Comparison of ENCODE assay signal across 11 cellular contexts in genomic region chr22:33909075-33909458, GRCh38. TPM values are rescaled to one million over a fixed set of nuclear protein-coding genes. Genes with fewer than 3 reads are reported as not detected.
DNase-seq lines count a peak whose midpoint lies in the region; ATAC-seq and TF ChIP-seq lines count a peak whose summit lies in the region.
"Had no signal": no experiment of that assay in that cellular context is flagged by ENCODE, and none has a peak within 500 bp of the region (broad histone marks: within the 10 kb centered on the region; RNA-seq: fewer than 3 reads in every experiment).

No MANE protein-coding gene starts in this region.

- H3K27ac ChIP-seq in aorta (ENCODE audit: low read depth in 1 of 2, low read length in 2 of 2) (peak overlapping the region; percentile 73), prostate gland (no peak overlapping the region)

- intact Hi-C loops in aorta (cut with DNase I) (no loop called here), prostate gland (cut with DNase I) (no loop called here)

- H3K27ac Mint-ChIP-seq in naive B cell = peak overlapping the region in 4 of 6 donors; percentile 13 to 92 (median 50)
- H3K27ac Mint-ChIP-seq: activated B cell treated with CpG ODN at 0.5 μM for 24 hours; activated naive CD8-positive, alpha-beta T cell treated with anti-CD3 and anti-CD28 coated beads, Interleukin-2, amount 10 ng/mL, durations not matched to agents 7 days and 5 days; effector memory CD8-positive, alpha-beta T cell; mesothelial cell of epicardium had no signal

- H3K4me1 Mint-ChIP-seq in naive B cell = peaks cover 28 to 65% (median 37%) of the 10 kb centered on the region in 3 donors
- H3K4me1 Mint-ChIP-seq: activated naive CD8-positive, alpha-beta T cell treated with anti-CD3 and anti-CD28 coated beads, Interleukin-2, amount 10 ng/mL, durations not matched to agents 7 days and 5 days had no signal

- H3K36me3 Mint-ChIP-seq in naive B cell = peaks cover 5 to 15% of the 10 kb centered on the region in 2 donors
- H3K36me3 Mint-ChIP-seq: activated naive CD8-positive, alpha-beta T cell treated with anti-CD3 and anti-CD28 coated beads, Interleukin-2, amount 10 ng/mL, durations not matched to agents 7 days and 5 days had no signal

- DNase-seq in M059J (ENCODE audit: low read depth) (peak; percentile 21), fibroblast of villous mesenchyme (ENCODE audit: low read depth) (peak; percentile 46), naive B cell (no peak), aorta (peak in 1 of 2 donors; percentile 52), prostate gland (ENCODE audit: low spot score) (no peak)
- DNase-seq: activated B cell treated with CpG ODN at 0.5 μM for 24 hours; activated naive CD8-positive, alpha-beta T cell treated with anti-CD3 and anti-CD28 coated beads, Interleukin-2, amount 10 ng/mL, durations not matched to agents 7 days and 5 days; effector memory CD8-positive, alpha-beta T cell had no signal

- 4 to 9% methylated on average over 6 of the region's 6 CpGs for WGBS in aorta, 2 donors
- WGBS in prostate gland = 81% methylated on average over 6 of the region's 6 CpGs

- TF ChIP-seq CTCF in fibroblast of villous mesenchyme (IDR thresholded peaks at IDR 0.05; ENCODE audit: insufficient read depth, low read depth, low read length) = no peak
- TF ChIP-seq CTCF in prostate gland (IDR thresholded peaks at IDR 0.05) = no peak

- H3K4me3 ChIP-seq in fibroblast of villous mesenchyme (ENCODE audit: low read depth, low read length) = no peak overlapping the region
- H3K4me3 ChIP-seq in aorta (ENCODE audit: low read length in 2 of 2) = no peak overlapping the region
- H3K4me3 ChIP-seq in prostate gland = no peak overlapping the region

- no peak for ATAC-seq in naive B cell (ENCODE audit: low read depth in 2 of 2)
- ATAC-seq in aorta (ENCODE audit: low FRiP score) = peak; percentile 75
- ATAC-seq in HG03039 (IDR thresholded peaks at IDR 0.05; ENCODE audit: unreplicated experiment) = no peak
- no peak for ATAC-seq in GM21717 (IDR thresholded peaks at IDR 0.05; ENCODE audit: unreplicated experiment)
- ATAC-seq: effector memory CD8-positive, alpha-beta T cell had no signal

- H3K36me3 ChIP-seq in aorta (ENCODE audit: control insufficient read depth in 1 of 2, insufficient read depth in 2 of 2, low read length in 1 of 2) (no peaks in the 10 kb centered on the region), prostate gland (no peaks in the 10 kb centered on the region)

- no peaks in the 10 kb centered on the region for H3K9me3 ChIP-seq in aorta (ENCODE audit: control insufficient read depth, low read length)
- H3K9me3 ChIP-seq in prostate gland = no peaks in the 10 kb centered on the region

- H3K9me3 Mint-ChIP-seq in naive B cell = no peaks in the 10 kb centered on the region
- H3K9me3 Mint-ChIP-seq: activated B cell treated with CpG ODN at 0.5 μM for 24 hours; activated naive CD8-positive, alpha-beta T cell treated with anti-CD3 and anti-CD28 coated beads, Interleukin-2, amount 10 ng/mL, durations not matched to agents 7 days and 5 days; effector memory CD8-positive, alpha-beta T cell; mesothelial cell of epicardium had no signal

- H3K4me3 Mint-ChIP-seq in naive B cell = no peak overlapping the region
- H3K4me3 Mint-ChIP-seq: activated B cell treated with CpG ODN at 0.5 μM for 24 hours; activated naive CD8-positive, alpha-beta T cell treated with anti-CD3 and anti-CD28 coated beads, Interleukin-2, amount 10 ng/mL, durations not matched to agents 7 days and 5 days; effector memory CD8-positive, alpha-beta T cell; mesothelial cell of epicardium had no signal

- H3K4me1 ChIP-seq in aorta (ENCODE audit: control insufficient read depth in 1 of 2, insufficient read depth in 2 of 2, low read length in 2 of 2) (peaks cover 2% of the 10 kb centered on the region in 2 donors), prostate gland (replicated peaks) (no peaks in the 10 kb centered on the region)

- peaks cover 0 to 3% (median 0%) of the 10 kb centered on the region in 3 donors for H3K27me3 Mint-ChIP-seq in naive B cell
- H3K27me3 Mint-ChIP-seq: activated B cell treated with CpG ODN at 0.5 μM for 24 hours; activated naive CD8-positive, alpha-beta T cell treated with anti-CD3 and anti-CD28 coated beads, Interleukin-2, amount 10 ng/mL, durations not matched to agents 7 days and 5 days; effector memory CD8-positive, alpha-beta T cell had no signal

- no peaks in the 10 kb centered on the region for H3K27me3 ChIP-seq in aorta (ENCODE audit: control insufficient read depth in 1 of 2, insufficient read depth in 2 of 2, low read length in 1 of 2)
- H3K27me3 ChIP-seq in prostate gland (replicated peaks; ENCODE audit: insufficient read depth) = no peaks in the 10 kb centered on the region

- no peak for TF ChIP-seq POLR2A in prostate gland (IDR thresholded peaks at IDR 0.05)

RNA-seq across cellular contexts. Expression of gene LARGE1, which starts 11.2 kb away (rescaled TPM):
- total RNA-seq in M059J (2014; rRNA removed; shearing (Covaris generic)) = 1.2 and 3.4 TPM in 2 replicates
- 13.4 and 15.5 TPM in 2 replicates for total RNA-seq in fibroblast of villous mesenchyme
- 1 to 10 TPM; 3.6 to 9.5 (median 5.6) TPM for polyA plus RNA-seq in naive B cell (ENCODE audit: low read depth in 6 of 6)
- total RNA-seq in aorta = 10 to 100 TPM; 41.7 to 52.5 TPM
- 1 to 10 TPM; 2.6 to 6.3 TPM for polyA plus RNA-seq in aorta
- 10 to 100 TPM; 18.6 to 37.4 TPM for total RNA-seq in prostate gland

Comparison
In these comparisons a context has a peak if more than half of its experiments do, and no peak if none do; other contexts are left out.
1. DNase-seq: peak in M059J (single experiment) and fibroblast of villous mesenchyme (single experiment); none in naive B cell (single experiment) and prostate gland (single experiment).
2. H3K27ac ChIP-seq: peak in aorta (2 of 2); none in prostate gland (0 of 2).